16 cellular contexts compared by ENCODE assay signal in genomic region chr16:26859086-26859485, GRCh38.
DNase-seq lines count a peak whose midpoint lies in the region; ATAC-seq and TF ChIP-seq lines count a peak whose summit lies in the region.
"Had no signal": no experiment of that assay in that cellular context is flagged by ENCODE, and none has a peak within 500 bp of the region (broad histone marks: within the 10 kb centered on the region; RNA-seq: fewer than 3 reads in every experiment).

No MANE protein-coding gene starts in this region.

- H3K9me3 Mint-ChIP-seq in osteocyte (ENCODE audit: unreplicated experiment): peaks cover 31% of the 10 kb centered on the region

- H3K36me3 Mint-ChIP-seq in osteocyte (ENCODE audit: unreplicated experiment): no peaks in the 10 kb centered on the region

- TF ChIP-seq CTCF in osteocyte (IDR thresholded peaks at IDR 0.05): no peak

- DNase-seq in NCI-H2171 treated with DMSO at 0.1 percent for 48 hours (lab: John Stamatoyannopoulos, UW) (peak; percentile 92), SHP77 treated with DMSO at 0.1 percent for 48 hours (lab: John Stamatoyannopoulos, UW) (peak; percentile 14), osteocyte (ENCODE audit: extremely low spot score, unreplicated experiment) (peak; percentile 60), amygdala (lab: John Stamatoyannopoulos, UW) (no peak), left ventricle myocardium superior (no peak)
- no peak for DNase-seq in stimulated activated CD4-positive, alpha-beta T cell treated with anti-CD3 and anti-CD28 coated beads, Interleukin-2, amount 100 ng/mL, for 24 hours
- DNase-seq: CD4-positive, CD25-positive, alpha-beta regulatory T cell; CD8-positive, alpha-beta memory T cell; COR-L47; DMS 273 treated with DMSO at 0.1 percent for 48 hours; DMS53; DND-41; EL; HCEC 1CT had no signal

- no peak overlapping the region for H3K4me3 Mint-ChIP-seq in osteocyte (ENCODE audit: unreplicated experiment)
- H3K4me3 Mint-ChIP-seq: B cell; CD4-positive, CD25-positive, alpha-beta regulatory T cell; CD8-positive, alpha-beta memory T cell; GM23338 had no signal

- intact Hi-C loops in left ventricle myocardium superior (cut with micrococcal nuclease): no loop called here

- H3K27ac Mint-ChIP-seq in osteocyte (ENCODE audit: unreplicated experiment): no peak overlapping the region
- H3K27ac Mint-ChIP-seq: B cell; CD4-positive, CD25-positive, alpha-beta regulatory T cell; CD8-positive, alpha-beta memory T cell; GM23338 had no signal

- no peak for ATAC-seq in left ventricle myocardium superior
- ATAC-seq: GM23338 had no signal

- H3K27me3 Mint-ChIP-seq in osteocyte (ENCODE audit: unreplicated experiment): no peaks in the 10 kb centered on the region
- H3K27me3 Mint-ChIP-seq: CD4-positive, CD25-positive, alpha-beta regulatory T cell had no signal

- H3K4me1 Mint-ChIP-seq in osteocyte (ENCODE audit: unreplicated experiment): no peaks in the 10 kb centered on the region
- H3K4me1 Mint-ChIP-seq: B cell; CD4-positive, CD25-positive, alpha-beta regulatory T cell; CD8-positive, alpha-beta memory T cell; GM23338 had no signal

Comparison
In these comparisons a context has a peak if more than half of its experiments do, and no peak if none do; other contexts are left out.
1. DNase-seq: peak in NCI-H2171 treated with DMSO at 0.1 percent for 48 hours (single experiment), SHP77 treated with DMSO at 0.1 percent for 48 hours (single experiment) and osteocyte (single experiment); none in amygdala (0 of 56), left ventricle myocardium superior (single experiment) and stimulated activated CD4-positive, alpha-beta T cell treated with anti-CD3 and anti-CD28 coated beads, Interleukin-2, amount 100 ng/mL, for 24 hours (0 of 2).